Comparison of ENCODE assay signal across 20 cellular contexts in genomic region chr16:87528690-87529579, GRCh38. TPM values are rescaled to one million over a fixed set of nuclear protein-coding genes. Genes with fewer than 3 reads are reported as not detected.
DNase-seq lines count a peak whose midpoint lies in the region; ATAC-seq, FAIRE-seq and TF ChIP-seq lines count a peak whose summit lies in the region.
"Had no signal": no experiment of that assay in that cellular context is flagged by ENCODE, and none has a peak within 500 bp of the region (broad histone marks: within the 10 kb centered on the region; RNA-seq: fewer than 3 reads in every experiment).

No MANE protein-coding gene starts in this region.

- H3K4me2 ChIP-seq in HepG2 (ENCODE audit: low read depth, low read length), result peak overlapping the region; percentile 97

- H3K9me3 ChIP-seq in HepG2 (ENCODE audit: low read length), result peaks cover 16% of the 10 kb centered on the region
- no peaks in the 10 kb centered on the region for H3K9me3 ChIP-seq in small intestine (ENCODE audit: control insufficient read depth, low read depth)

- H3K27me3 ChIP-seq in bronchial epithelial cell (ENCODE audit: control insufficient read depth, insufficient read depth, low read length) (no peaks in the 10 kb centered on the region), HepG2 (ENCODE audit: control insufficient read depth in 1 of 2, insufficient read depth in 2 of 2, low read length in 2 of 2) (no peaks in the 10 kb centered on the region), small intestine (ENCODE audit: control insufficient read depth in 2 of 2, insufficient read depth in 2 of 2, low read length in 2 of 2) (no peaks in the 10 kb centered on the region)

- DNase-seq in HuH-7 (ENCODE audit: low spot score), result peak; percentile 72
- DNase-seq in bronchial epithelial cell (ENCODE audit: low read depth), result no peak
- peak; percentile 97 for DNase-seq in HepG2 (ENCODE audit: low spot score)
- peak; percentile 60 for DNase-seq in small intestine
- no peak for DNase-seq in GM03348 (ENCODE audit: low spot score)
- no peak for DNase-seq in amniotic stem cell (lab: John Stamatoyannopoulos, UW)
- DNase-seq: AML-193; Calu3; CD4-positive, alpha-beta T cell; DND-41; EL; H9 had no signal

- H2AFZ ChIP-seq in HepG2 (ENCODE audit: low read length), result no peak overlapping the region

- CTCF ChIA-PET in HepG2 (lab: Yijun Ruan, JAX; ENCODE audit: low intra/inter-chr PET ratio, low total read pairs), result no interaction called here

- H3K79me2 ChIP-seq in HepG2 (ENCODE audit: insufficient read depth, low read length), result no peaks in the 10 kb centered on the region

- H3K4me1 ChIP-seq in HepG2 (ENCODE audit: insufficient read depth, low read length), result peaks cover 86% of the 10 kb centered on the region
- no peaks in the 10 kb centered on the region for H3K4me1 ChIP-seq in small intestine (ENCODE audit: control insufficient read depth in 2 of 2, insufficient read depth in 1 of 2, low read depth in 1 of 2, low read length in 1 of 2)

- POLR2A ChIA-PET in HepG2 (lab: Yijun Ruan, JAX), result interaction anchor here (0.8 to 2.1 kb wide), 20 partner anchors 9 to 342 kb away, joined by 3 to 16 read pairs (median 4); partner anchors contain the start of gene FBXO31

- no peak for TF ChIP-seq RAD21 in HepG2 (CRISPR knock-in tag; IDR thresholded peaks at IDR 0.05)

- intact Hi-C loops in HepG2 (cut with micrococcal nuclease; ENCODE audit: unreplicated experiment), result loop anchor here (1.0 kb wide), 1 partner anchor 36 kb away; the partner anchor contains the start of gene ZCCHC14

- BruUV-seq in HepG2 (replicated peaks; lab: Mats Ljungman, UMichigan), result no TSS peak

- no peak for TF ChIP-seq CTCF in bronchial epithelial cell (IDR thresholded peaks at IDR 0.05; ENCODE audit: insufficient read depth, low read length, severe bottlenecking)
- no peak for TF ChIP-seq CTCF in HepG2 (CRISPR knock-in tag; IDR thresholded peaks at IDR 0.05)

- H3K4me3 ChIP-seq in bronchial epithelial cell (ENCODE audit: low read depth, low read length) (no peak overlapping the region), HepG2 (replicated peaks in 1 of 3; ENCODE audit: insufficient read depth in 1 of 3, low read depth in 2 of 3, low read length in 3 of 3) (peak overlapping the region; percentile 15 to 63 (median 31); a peak in 5 of 6 replicates), small intestine (ENCODE audit: low read depth in 1 of 2, low read length in 2 of 2) (no peak overlapping the region)

- H4K20me1 ChIP-seq in HepG2 (ENCODE audit: insufficient read depth, low read length), result no peaks in the 10 kb centered on the region

- peak overlapping the region; percentile 94 for H3K27ac ChIP-seq in HepG2 (ENCODE audit: extremely low read length, insufficient read depth, low read length)
- no peak overlapping the region for H3K27ac ChIP-seq in small intestine (ENCODE audit: low read depth in 1 of 2, low read length in 1 of 2)
- H3K27ac ChIP-seq: C4-2B, HL-60 had no signal

- TF ChIP-seq EP300 in HepG2 (IDR thresholded peaks at IDR 0.05; ENCODE audit: low read depth in 2 of 2, low read length in 2 of 2) (peak; percentile 70 to 96; a peak in 3 of 4 replicates), HepG2 (CRISPR knock-in tag; IDR thresholded peaks at IDR 0.05; ENCODE audit: borderline replicate concordance) (peak; percentile 83)

- in situ Hi-C loops in HepG2 (cut with HindIII; ENCODE audit: extremely low pct_ligation_motif_present, low pct_unique_long_range_greater_than_20kb), result no loop called here

- FAIRE-seq in bronchial epithelial cell (lab: Jason Lieb, UNC) (peak; percentile 52), HepG2 (lab: Jason Lieb, UNC) (peak; percentile 100), small intestine (lab: Jason Lieb, UNC) (no peak)
- FAIRE-seq: A204.1, GM12891, GM19239, H1, HTR-8/SVneo had no signal

- peak; percentile 70 to 82 for TF ChIP-seq POLR2A in HepG2 (IDR thresholded peaks at IDR 0.05; ENCODE audit: insufficient read depth in 1 of 2, low read depth in 2 of 2, low read length in 2 of 2)

- peak; percentile 94 for ATAC-seq in HepG2
- ATAC-seq in HG02870 (IDR thresholded peaks at IDR 0.05; ENCODE audit: unreplicated experiment), result no peak

- no peaks in the 10 kb centered on the region for H3K36me3 ChIP-seq in bronchial epithelial cell (ENCODE audit: control insufficient read depth, insufficient read depth, low read length)
- no peaks in the 10 kb centered on the region for H3K36me3 ChIP-seq in HepG2 (replicated peaks in 1 of 2; ENCODE audit: control insufficient read depth in 1 of 2, insufficient read depth in 2 of 2, low read length in 2 of 2)
- H3K36me3 ChIP-seq in small intestine (ENCODE audit: control insufficient read depth in 2 of 2, insufficient read depth in 2 of 2, low read length in 2 of 2), result no peaks in the 10 kb centered on the region

- WGBS in HepG2 (ENCODE audit: low lambda C conversion rate), result 18% methylated on average over 9 of the region's 10 CpGs
- 61 to 79% (median 70%) methylated on average over 10 of the region's 10 CpGs for WGBS in small intestine, 3 donors

- peak overlapping the region; percentile 74 for H3K9ac ChIP-seq in HepG2 (ENCODE audit: insufficient read depth, low read depth, low read length)

TF ChIP-seq in HepG2, 621 proteins besides CTCF, POLR2A, EP300 and RAD21 (continues in another document):
- TF ChIP-seq PLRG1 (conservative IDR thresholded peaks at IDR 0.05) (no peak), ZZZ3 (CRISPR knock-in tag; IDR thresholded peaks at IDR 0.05; ENCODE audit: borderline replicate concordance) (no peak), ZNF276 (CRISPR knock-in tag; IDR thresholded peaks at IDR 0.05; ENCODE audit: low read depth) (no peak), ZBTB7B (CRISPR knock-in tag; IDR thresholded peaks at IDR 0.05) (peak; percentile 76), TARDBP (CRISPR knock-in tag; IDR thresholded peaks at IDR 0.05) (peak; percentile 98), ZNF33B (CRISPR knock-in tag; IDR thresholded peaks at IDR 0.05) (peak; percentile 75; the same call in 1 of the 2 replicates), PRDM4 (CRISPR knock-in tag; IDR thresholded peaks at IDR 0.05; ENCODE audit: borderline replicate concordance) (no peak), SMC3 (IDR thresholded peaks at IDR 0.05; ENCODE audit: low read length) (peak; percentile 15; the same call in 1 of the 2 replicates), CEBPB (IDR thresholded peaks at IDR 0.05; ENCODE audit: borderline replicate concordance, low read depth, low read length) (no peak)

RNA-seq across cellular contexts. Expression of gene ZCCHC14, which starts 36.1 kb away (rescaled TPM):
- 2.9 and 4.2 TPM in 2 replicates for total RNA-seq in bronchial epithelial cell
- 12.5 and 20.4 TPM in 2 replicates for total RNA-seq in HepG2 (2016; rRNA removed; fragmentation: Illumina TruSeq; extraction: Trizol)
- 10.4 and 15.8 TPM in 2 replicates for total RNA-seq in HepG2 (2016; cell fraction: cytosol; rRNA removed; fragmentation: Illumina TruSeq; extraction: Trizol; ENCODE audit: low read depth)
- 11.4 and 19.2 TPM in 2 replicates for total RNA-seq in HepG2 (2016; cell fraction: insoluble cytoplasmic fraction; rRNA removed; fragmentation: Illumina TruSeq; extraction: Trizol)
- total RNA-seq in HepG2 (2016; cell fraction: membrane; rRNA removed; fragmentation: Illumina TruSeq; extraction: Trizol), result 9.4 and 10.4 TPM in 2 replicates
- 21.7 and 25.2 TPM in 2 replicates for total RNA-seq in HepG2 (2016; cell fraction: nucleus; rRNA removed; fragmentation: Illumina TruSeq; extraction: Trizol)
- 12.4 and 13.9 TPM in 2 replicates for polyA plus RNA-seq in HepG2 (2011; rRNA removed)
- 7.2 and 8.1 TPM in 2 replicates for polyA plus RNA-seq in HepG2 (2011; cell fraction: cytosol; rRNA removed)
- polyA plus RNA-seq in HepG2 (2011; cell fraction: nucleus; rRNA removed), result 44.4 and 55.9 TPM in 2 replicates
- 24.9 and 25.6 TPM in 2 replicates for polyA plus RNA-seq in HepG2 (2012)
- polyA plus RNA-seq in HepG2 (2016; cell fraction: cytosol; fragmentation: Illumina TruSeq; extraction: Trizol; ENCODE audit: low read depth), result 0.75 and 0.90 TPM in 2 replicates
- polyA plus RNA-seq in HepG2 (2016; cell fraction: insoluble cytoplasmic fraction; fragmentation: Illumina TruSeq; extraction: Trizol; ENCODE audit: low read depth), result 19.5 and 24.4 TPM in 2 replicates
- 3.1 and 3.9 TPM in 2 replicates for polyA plus RNA-seq in HepG2 (2016; cell fraction: membrane; fragmentation: Illumina TruSeq; extraction: Trizol; ENCODE audit: low read depth)
- 46.5 and 48.4 TPM in 2 replicates for polyA plus RNA-seq in HepG2 (2016; cell fraction: nucleus; fragmentation: Illumina TruSeq; extraction: Trizol; ENCODE audit: insufficient read depth, low read depth)
- polyA minus RNA-seq in HepG2 (2011; rRNA and poly(A)+ RNA removed; ENCODE audit: low replicate concordance), result 16.6 and 28.7 TPM in 2 replicates
- 20.6 and 23.9 TPM in 2 replicates for polyA minus RNA-seq in HepG2 (2011; cell fraction: cytosol; rRNA and poly(A)+ RNA removed)
- 24.0 and 26.7 TPM in 2 replicates for polyA minus RNA-seq in HepG2 (2011; cell fraction: nucleus; rRNA and poly(A)+ RNA removed)
- polyA plus RNA-seq in small intestine, result 10 to 100 TPM in 2 of 3 donors, 1 to 10 TPM in 1; 9.2 to 14.6 (median 11.6) TPM

Comparison
In these comparisons a context has a peak if more than half of its experiments do, and no peak if none do; other contexts are left out.
1. DNase-seq: peak in HuH-7 (single experiment), HepG2 (single experiment) and small intestine (single experiment); none in bronchial epithelial cell (single experiment), GM03348 (single experiment) and amniotic stem cell (single experiment).
2. H3K4me3 ChIP-seq: peak in HepG2 (3 of 3); none in bronchial epithelial cell (single experiment) and small intestine (0 of 2).